ENCODE assay signal across 8 cellular contexts in the genomic region with DNA sequence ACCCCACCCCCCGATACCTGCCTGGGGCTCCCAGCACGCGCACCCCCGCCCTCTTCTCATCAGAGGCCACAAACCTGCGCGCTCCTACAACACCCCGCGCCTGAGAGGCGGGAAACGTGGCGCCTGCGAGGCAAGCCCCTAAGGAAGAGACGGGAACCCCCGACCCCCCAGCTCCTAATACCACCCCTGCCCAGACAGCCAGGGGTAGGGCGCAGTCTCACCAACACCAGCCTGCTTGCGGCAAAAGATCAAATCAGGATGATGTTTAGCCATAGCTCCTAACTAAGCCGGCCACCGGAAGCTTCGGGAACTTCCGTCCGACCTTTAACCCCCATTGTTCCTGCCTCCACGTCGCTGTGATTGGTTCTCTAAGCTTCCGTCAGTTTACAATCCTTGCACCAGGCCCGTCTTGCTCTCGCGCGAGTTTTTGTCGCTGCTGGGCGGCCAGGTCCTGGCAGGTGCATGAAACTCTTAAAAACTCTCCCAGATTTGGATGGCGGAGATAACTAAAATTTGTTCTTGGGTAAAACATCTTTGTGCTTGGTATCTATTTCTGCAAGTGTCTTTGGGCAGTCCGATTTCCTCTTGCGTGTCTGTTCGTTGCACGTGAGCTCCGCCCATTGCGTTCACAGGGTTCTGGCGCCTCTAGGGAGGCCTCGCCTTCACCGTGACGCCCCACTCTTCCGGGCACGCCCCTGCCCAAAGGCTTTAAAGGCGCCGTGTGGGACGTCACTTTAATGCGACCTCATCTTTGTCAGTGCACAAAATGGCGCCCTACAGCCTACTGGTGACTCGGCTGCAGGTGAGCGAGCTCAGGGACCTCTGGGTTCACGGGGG. TPM values are rescaled to one million over a fixed set of nuclear protein-coding genes. Genes with fewer than 3 reads are reported as not detected.
DNase-seq lines count a peak whose midpoint lies in the region; ATAC-seq and TF ChIP-seq lines count a peak whose summit lies in the region.

A gene (plus strand): TSS at position 737 of the 837 bp plus-strand sequence. CDS start 30 bp downstream, at position 767.
A gene with protein sequence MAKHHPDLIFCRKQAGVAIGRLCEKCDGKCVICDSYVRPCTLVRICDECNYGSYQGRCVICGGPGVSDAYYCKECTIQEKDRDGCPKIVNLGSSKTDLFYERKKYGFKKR (minus strand): TSS at position 312 of the 837 bp plus-strand sequence. CDS start 39 bp downstream, at position 273.

- H3K4me1 ChIP-seq in fibroblast of lung (ENCODE audit: control insufficient read depth, extremely low read depth, insufficient read depth, low read length): peaks cover 10% of the 10 kb centered on the region
- peaks cover 19 to 20% of the 10 kb centered on the region in 2 donors for H3K4me1 ChIP-seq in naive thymus-derived CD4-positive, alpha-beta T cell (ENCODE audit: control insufficient read depth in 2 of 2, insufficient read depth in 2 of 2, low read length in 2 of 2)

- peaks cover 23% of the 10 kb centered on the region for H3K4me1 Mint-ChIP-seq in activated T-helper 17 cell treated with anti-CD3 and anti-CD28 coated beads, Interleukin-2, amount 50 U/mL, for 72 hours
- peaks cover 18 to 75% (median 59%) of the 10 kb centered on the region in 7 donors for H3K4me1 Mint-ChIP-seq in naive thymus-derived CD4-positive, alpha-beta T cell
- H3K4me1 Mint-ChIP-seq in stimulated activated naive B cell treated with anti-CD40 and anti-IgM and Interleukin-4, amounts not matched to agents 10 μg/mL and 1 μg/mL and 100 μg/mL, for 72 hours: peaks cover 29 to 61% of the 10 kb centered on the region in 2 donors

- CTCF ChIA-PET in RWPE1 (lab: Yijun Ruan, JAX): interaction anchor here (0.5 to 0.8 kb wide), 2 partner anchors 19 to 101 kb away, joined by 3 read pairs; no protein-coding TSS in a partner anchor
- CTCF ChIA-PET in naive thymus-derived CD4-positive, alpha-beta T cell (lab: Charles Lee): interaction anchor here (0.6 to 1.6 kb wide), 8 partner anchors 10 to 66 kb away, joined by 3 to 5 read pairs (median 3); a partner anchor contains a TSS

- no peaks in the 10 kb centered on the region for H4K20me1 ChIP-seq in fibroblast of lung (ENCODE audit: control insufficient read depth, extremely low read depth, insufficient read depth, low read length)

- no peaks in the 10 kb centered on the region for H3K27me3 ChIP-seq in fibroblast of lung (ENCODE audit: control insufficient read depth, insufficient read depth, low read length)
- no peaks in the 10 kb centered on the region for H3K27me3 ChIP-seq in naive thymus-derived CD4-positive, alpha-beta T cell (ENCODE audit: control insufficient read depth in 2 of 2, insufficient read depth in 2 of 2, low read length in 2 of 2)

- H2AFZ ChIP-seq in fibroblast of lung (ENCODE audit: low read length): peak within 1 kb of the TSS; percentile 88

- peaks cover 62% of the 10 kb centered on the region for H3K79me2 ChIP-seq in fibroblast of lung (ENCODE audit: control insufficient read depth, insufficient read depth, low read length)

- peaks cover 8% of the 10 kb centered on the region for H3K36me3 ChIP-seq in fibroblast of lung (ENCODE audit: control insufficient read depth, insufficient read depth, low read length)
- peaks cover 14 to 48% (median 22%) of the 10 kb centered on the region in 3 experiments for H3K36me3 ChIP-seq in naive thymus-derived CD4-positive, alpha-beta T cell (ENCODE audit: control insufficient read depth in 2 of 3, insufficient read depth in 3 of 3, low read length in 3 of 3)

- intact Hi-C loops in naive thymus-derived CD4-positive, alpha-beta T cell (cut with micrococcal nuclease): loop anchor here (1.0 to 5.0 kb wide), 14 partner anchors 20 to 612 kb away; a partner anchor contains a TSS

- peak; percentile 95 for ATAC-seq in activated T-helper 17 cell treated with anti-CD3 and anti-CD28 coated beads, Interleukin-2, amount 50 U/mL, for 72 hours (replicated peaks)
- ATAC-seq in naive thymus-derived CD4-positive, alpha-beta T cell: peak; percentile 96
- ATAC-seq in stimulated activated naive B cell treated with anti-CD40 and anti-IgM and Interleukin-4, amounts not matched to agents 10 μg/mL and 1 μg/mL and 100 μg/mL, for 72 hours (replicated peaks): peak; percentile 92 to 95

- peak within 1 kb of the TSS; percentile 99 for H3K4me2 ChIP-seq in fibroblast of lung (ENCODE audit: extremely low read depth, insufficient read depth, low read length)

- DNase-seq in Daoy (ENCODE audit: low read depth): peak; percentile 97
- DNase-seq in GOT3 (lab: John Stamatoyannopoulos, UW): peak; percentile 85
- peak; percentile 96 for DNase-seq in LNCaP clone FGC (ENCODE audit: low read depth)
- DNase-seq in RWPE1 (ENCODE audit: low spot score): peak; percentile 94
- DNase-seq in fibroblast of lung (ENCODE audit: low read depth in 2 of 2): peak; percentile 98
- DNase-seq in naive thymus-derived CD4-positive, alpha-beta T cell: peak; percentile 93 to 99 (median 98)
- DNase-seq in stimulated activated naive B cell treated with anti-CD40 and anti-IgM and Interleukin-4, amounts not matched to agents 10 μg/mL and 1 μg/mL and 100 μg/mL, for 72 hours: peak; percentile 97

- TF ChIP-seq CTCF in LNCaP clone FGC (IDR thresholded peaks at IDR 0.05; ENCODE audit: control insufficient read depth, extremely low read depth, insufficient read depth): no peak
- no peak for TF ChIP-seq CTCF in RWPE1 (conservative IDR thresholded peaks at IDR 0.05; ENCODE audit: low read depth)
- no peak for TF ChIP-seq CTCF in fibroblast of lung (conservative IDR thresholded peaks at IDR 0.05 in 1 of 2, IDR thresholded peaks at IDR 0.05 in 1 of 2; ENCODE audit: low read depth in 1 of 2, low read length in 2 of 2)

- peak within 1 kb of the TSS; percentile 87 for H3K4me3 Mint-ChIP-seq in activated T-helper 17 cell treated with anti-CD3 and anti-CD28 coated beads, Interleukin-2, amount 50 U/mL, for 72 hours
- H3K4me3 Mint-ChIP-seq in naive thymus-derived CD4-positive, alpha-beta T cell: peak within 1 kb of the TSS; percentile 88 to 94 (median 91)
- H3K4me3 Mint-ChIP-seq in stimulated activated naive B cell treated with anti-CD40 and anti-IgM and Interleukin-4, amounts not matched to agents 10 μg/mL and 1 μg/mL and 100 μg/mL, for 72 hours: peak within 1 kb of the TSS; percentile 86 to 90

- no peaks in the 10 kb centered on the region for H3K27me3 Mint-ChIP-seq in activated T-helper 17 cell treated with anti-CD3 and anti-CD28 coated beads, Interleukin-2, amount 50 U/mL, for 72 hours
- no peaks in the 10 kb centered on the region for H3K27me3 Mint-ChIP-seq in naive thymus-derived CD4-positive, alpha-beta T cell
- H3K27me3 Mint-ChIP-seq in stimulated activated naive B cell treated with anti-CD40 and anti-IgM and Interleukin-4, amounts not matched to agents 10 μg/mL and 1 μg/mL and 100 μg/mL, for 72 hours: no peaks in the 10 kb centered on the region

- POLR2A ChIA-PET in RWPE1 (lab: Yijun Ruan, JAX; ENCODE audit: low non-redundant PET): interaction anchor here (0.6 to 1.3 kb wide), 5 partner anchors 15 to 24 kb away, joined by 3 to 5 read pairs (median 3); a partner anchor contains a TSS
- POLR2A ChIA-PET in naive thymus-derived CD4-positive, alpha-beta T cell (lab: Charles Lee): interaction anchor here (0.6 to 4.8 kb wide), 30 partner anchors 9 to 1291 kb away, joined by 3 to 143 read pairs (median 4); a partner anchor contains a TSS

- H3K9me3 ChIP-seq in fibroblast of lung (ENCODE audit: control insufficient read depth, insufficient read depth, low read depth, low read length): no peaks in the 10 kb centered on the region
- H3K9me3 ChIP-seq in naive thymus-derived CD4-positive, alpha-beta T cell (ENCODE audit: control insufficient read depth in 2 of 3, low read length in 3 of 3): no peaks in the 10 kb centered on the region

- H3K9ac ChIP-seq in fibroblast of lung (ENCODE audit: insufficient read depth, low read length): peak within 1 kb of the TSS; percentile 93

- peak within 1 kb of the TSS; percentile 97 for H3K27ac Mint-ChIP-seq in activated T-helper 17 cell treated with anti-CD3 and anti-CD28 coated beads, Interleukin-2, amount 50 U/mL, for 72 hours
- peak within 1 kb of the TSS; percentile 98 to 100 (median 99) for H3K27ac Mint-ChIP-seq in naive thymus-derived CD4-positive, alpha-beta T cell
- H3K27ac Mint-ChIP-seq in stimulated activated naive B cell treated with anti-CD40 and anti-IgM and Interleukin-4, amounts not matched to agents 10 μg/mL and 1 μg/mL and 100 μg/mL, for 72 hours: peak within 1 kb of the TSS; percentile 99

- peak within 1 kb of the TSS; percentile 97 for H3K4me3 ChIP-seq in LNCaP clone FGC (ENCODE audit: low read depth, low read length)
- peak within 1 kb of the TSS; percentile 81 to 98 (median 93) for H3K4me3 ChIP-seq in fibroblast of lung (replicated peaks in 1 of 4; ENCODE audit: control extremely low read depth in 1 of 4, insufficient read depth in 1 of 4, low read depth in 3 of 4, low read length in 4 of 4)
- peak within 1 kb of the TSS; percentile 76 for H3K4me3 ChIP-seq in naive thymus-derived CD4-positive, alpha-beta T cell (ENCODE audit: low read length)

- no peaks in the 10 kb centered on the region for H3K9me3 Mint-ChIP-seq in activated T-helper 17 cell treated with anti-CD3 and anti-CD28 coated beads, Interleukin-2, amount 50 U/mL, for 72 hours
- H3K9me3 Mint-ChIP-seq in naive thymus-derived CD4-positive, alpha-beta T cell: peaks cover 0 to 2% (median 0%) of the 10 kb centered on the region in 11 donors
- H3K9me3 Mint-ChIP-seq in stimulated activated naive B cell treated with anti-CD40 and anti-IgM and Interleukin-4, amounts not matched to agents 10 μg/mL and 1 μg/mL and 100 μg/mL, for 72 hours: no peaks in the 10 kb centered on the region

- peaks cover 73% of the 10 kb centered on the region for H3K36me3 Mint-ChIP-seq in activated T-helper 17 cell treated with anti-CD3 and anti-CD28 coated beads, Interleukin-2, amount 50 U/mL, for 72 hours (ENCODE audit: low read depth)
- peaks cover 4 to 25% (median 21%) of the 10 kb centered on the region in 5 donors for H3K36me3 Mint-ChIP-seq in naive thymus-derived CD4-positive, alpha-beta T cell
- peaks cover 41 to 55% of the 10 kb centered on the region in 2 donors for H3K36me3 Mint-ChIP-seq in stimulated activated naive B cell treated with anti-CD40 and anti-IgM and Interleukin-4, amounts not matched to agents 10 μg/mL and 1 μg/mL and 100 μg/mL, for 72 hours

- H3K27ac ChIP-seq in RWPE1 (peak within 1 kb of the TSS; percentile 89), fibroblast of lung (ENCODE audit: insufficient read depth, low read length) (peak within 1 kb of the TSS; percentile 97)
- H3K27ac ChIP-seq in naive thymus-derived CD4-positive, alpha-beta T cell (ENCODE audit: low read depth, low read length): peak within 1 kb of the TSS; percentile 89

RNA-seq across cellular contexts. Expression of the first gene that starts in this region (rescaled TPM):
- total RNA-seq in Daoy (2014; rRNA removed; shearing (Covaris generic)): 43.5 and 47.6 TPM in 2 replicates
- 100 to 1,000 TPM in 1 of 2 donors, 10 to 100 TPM in 1; 67.8 to 106 TPM for total RNA-seq in activated T-helper 17 cell treated with anti-CD3 and anti-CD28 coated beads, Interleukin-2, amount 50 U/mL, for 72 hours
- total RNA-seq in fibroblast of lung: 60.4 and 80.3 TPM in 2 replicates
- polyA plus RNA-seq in fibroblast of lung: 37.6 and 52.6 TPM in 2 replicates
- polyA plus RNA-seq in fibroblast of lung (2012): 58.1 and 76.0 TPM in 2 replicates
- 145 and 147 TPM in 2 replicates for polyA minus RNA-seq in fibroblast of lung (ENCODE audit: low replicate concordance)
- 10 to 100 TPM; 64.5 to 84.8 (median 70.3) TPM for total RNA-seq in naive thymus-derived CD4-positive, alpha-beta T cell
- 100 to 1,000 TPM in 1 of 2 donors, 10 to 100 TPM in 1; 60.5 to 101 TPM for polyA plus RNA-seq in naive thymus-derived CD4-positive, alpha-beta T cell

RNA-seq across cellular contexts. Expression of the second gene that starts in this region (rescaled TPM):
- total RNA-seq in Daoy (2014; rRNA removed; shearing (Covaris generic)): 148 and 239 TPM in 2 replicates
- 10 to 100 TPM; 34.3 to 92.0 TPM for total RNA-seq in activated T-helper 17 cell treated with anti-CD3 and anti-CD28 coated beads, Interleukin-2, amount 50 U/mL, for 72 hours
- 63.3 and 64.2 TPM in 2 replicates for total RNA-seq in fibroblast of lung
- polyA plus RNA-seq in fibroblast of lung: 61.5 and 82.7 TPM in 2 replicates
- polyA plus RNA-seq in fibroblast of lung (2012): 41.9 and 53.4 TPM in 2 replicates
- 16.5 and 18.3 TPM in 2 replicates for polyA minus RNA-seq in fibroblast of lung (ENCODE audit: low replicate concordance)
- 10 to 100 TPM; 27.8 to 63.9 (median 36.0) TPM for total RNA-seq in naive thymus-derived CD4-positive, alpha-beta T cell
- polyA plus RNA-seq in naive thymus-derived CD4-positive, alpha-beta T cell: 10 to 100 TPM; 22.4 to 25.8 TPM

Comparison
In these comparisons a context has a peak if more than half of its experiments do, and no peak if none do; other contexts are left out.
1. Peak in every context shown above with its lines: DNase-seq, ATAC-seq, H3K4me3 ChIP-seq and H3K27ac ChIP-seq.